Comparison of ENCODE assay signal across 14 cellular contexts in genomic region chr4:168881754-168882153, GRCh38.
DNase-seq lines count a peak whose midpoint lies in the region; ATAC-seq and TF ChIP-seq lines count a peak whose summit lies in the region.
"Had no signal": no experiment of that assay in that cellular context is flagged by ENCODE, and none has a peak within 500 bp of the region (broad histone marks: within the 10 kb centered on the region; RNA-seq: fewer than 3 reads in every experiment).

No MANE protein-coding gene starts in this region.

- H3K4me3 ChIP-seq in esophagus squamous epithelium (no peak overlapping the region), testis (no peak overlapping the region), body of pancreas (no peak overlapping the region)

- H3K36me3 ChIP-seq in esophagus squamous epithelium, result peaks cover 0 to 46% (median 0%) of the 10 kb centered on the region in 3 donors
- no peaks in the 10 kb centered on the region for H3K36me3 ChIP-seq in testis (ENCODE audit: low read depth, missing control alignments)
- H3K36me3 ChIP-seq in body of pancreas (replicated peaks in 1 of 2; ENCODE audit: insufficient read depth in 1 of 2, low read depth in 2 of 2), result no peaks in the 10 kb centered on the region

- H3K4me1 Mint-ChIP-seq in immature natural killer cell, result peaks cover 45 to 75% of the 10 kb centered on the region in 2 donors

- H3K27me3 Mint-ChIP-seq in immature natural killer cell (ENCODE audit: low read depth in 3 of 3), result peaks cover 0 to 8% (median 2%) of the 10 kb centered on the region in 3 donors

- no peak for TF ChIP-seq CTCF in esophagus squamous epithelium (IDR thresholded peaks at IDR 0.05)
- no peak for TF ChIP-seq CTCF in testis (IDR thresholded peaks at IDR 0.05)
- TF ChIP-seq CTCF in body of pancreas (IDR thresholded peaks at IDR 0.05), result no peak

- DNase-seq in esophagus squamous epithelium (lab: John Stamatoyannopoulos, UW) (no peak), testis (no peak), DMS114 treated with DMSO at 0.1 percent for 48 hours (lab: John Stamatoyannopoulos, UW; ENCODE audit: unreplicated experiment) (no peak), GDM1 (lab: John Stamatoyannopoulos, UW) (no peak), body of pancreas (no peak), immature natural killer cell (no peak)
- DNase-seq: activated CD4-positive, alpha-beta T cell treated with anti-CD3 and anti-CD28 coated beads for 48 hours; activated gamma-delta T cell treated with Interleukin-2 at 50 U/mL for 16 hours; Calu3; NCI-H526 had no signal

- intact Hi-C loops in esophagus squamous epithelium (cut with DNase I) (no loop called here), testis (cut with DNase I; ENCODE audit: low total_unique reads) (no loop called here), body of pancreas (cut with DNase I) (no loop called here)

- peak overlapping the region in 3 of 6 donors; percentile 9 to 86 (median 61) for H3K27ac Mint-ChIP-seq in immature natural killer cell

- H3K27ac ChIP-seq in esophagus squamous epithelium, result peak overlapping the region; percentile 8 to 82 (median 40)
- H3K27ac ChIP-seq in testis, result peak overlapping the region; percentile 12 to 22
- no peak overlapping the region for H3K27ac ChIP-seq in body of pancreas
- H3K27ac ChIP-seq: parathyroid adenoma had no signal

- no peaks in the 10 kb centered on the region for H3K36me3 Mint-ChIP-seq in immature natural killer cell

- H3K9me3 ChIP-seq in esophagus squamous epithelium (no peaks in the 10 kb centered on the region), testis (no peaks in the 10 kb centered on the region), body of pancreas (no peaks in the 10 kb centered on the region)

- H3K4me3 Mint-ChIP-seq in immature natural killer cell, result peak overlapping the region in 2 of 5 donors; percentile 21 to 31

- H3K9me3 Mint-ChIP-seq in immature natural killer cell, result no peaks in the 10 kb centered on the region

- ATAC-seq in GM19328 (IDR thresholded peaks at IDR 0.05; ENCODE audit: unreplicated experiment) (peak; percentile 2), HG03159 (IDR thresholded peaks at IDR 0.05; ENCODE audit: unreplicated experiment) (peak; percentile 8), body of pancreas (no peak)
- ATAC-seq: SK-N-SH treated with all-trans-retinoic acid at 6 μM for 48 hours had no signal

- H3K27me3 ChIP-seq in esophagus squamous epithelium (peaks cover 0 to 8% (median 0%) of the 10 kb centered on the region in 4 donors), testis (no peaks in the 10 kb centered on the region), body of pancreas (no peaks in the 10 kb centered on the region)

- H3K4me1 ChIP-seq in esophagus squamous epithelium (peaks cover 12 to 74% (median 12%) of the 10 kb centered on the region in 3 donors), testis (peaks cover 12% of the 10 kb centered on the region), body of pancreas (peaks cover 10% of the 10 kb centered on the region)
- H3K4me1 ChIP-seq: parathyroid adenoma had no signal

- no peak for TF ChIP-seq POLR2A in esophagus squamous epithelium (IDR thresholded peaks at IDR 0.05)
- TF ChIP-seq POLR2A in testis (IDR thresholded peaks at IDR 0.05), result no peak
- TF ChIP-seq POLR2A in body of pancreas (IDR thresholded peaks at IDR 0.05), result no peak

- 50 to 67% methylated on average over 1 of the region's 1 CpG for WGBS in esophagus squamous epithelium, 2 donors
- 80 to 95% methylated on average over 1 of the region's 1 CpG for WGBS in testis, 2 donors
- 76 to 94% methylated on average over 1 of the region's 1 CpG for WGBS in body of pancreas, 2 donors

Comparison
In these comparisons a context has a peak if more than half of its experiments do, and no peak if none do; other contexts are left out.
1. H3K27ac ChIP-seq: peak in esophagus squamous epithelium (4 of 4) and testis (2 of 2); none in body of pancreas (0 of 4).